Comparison of ENCODE assay signal across 2 cellular contexts in the genomic region with DNA sequence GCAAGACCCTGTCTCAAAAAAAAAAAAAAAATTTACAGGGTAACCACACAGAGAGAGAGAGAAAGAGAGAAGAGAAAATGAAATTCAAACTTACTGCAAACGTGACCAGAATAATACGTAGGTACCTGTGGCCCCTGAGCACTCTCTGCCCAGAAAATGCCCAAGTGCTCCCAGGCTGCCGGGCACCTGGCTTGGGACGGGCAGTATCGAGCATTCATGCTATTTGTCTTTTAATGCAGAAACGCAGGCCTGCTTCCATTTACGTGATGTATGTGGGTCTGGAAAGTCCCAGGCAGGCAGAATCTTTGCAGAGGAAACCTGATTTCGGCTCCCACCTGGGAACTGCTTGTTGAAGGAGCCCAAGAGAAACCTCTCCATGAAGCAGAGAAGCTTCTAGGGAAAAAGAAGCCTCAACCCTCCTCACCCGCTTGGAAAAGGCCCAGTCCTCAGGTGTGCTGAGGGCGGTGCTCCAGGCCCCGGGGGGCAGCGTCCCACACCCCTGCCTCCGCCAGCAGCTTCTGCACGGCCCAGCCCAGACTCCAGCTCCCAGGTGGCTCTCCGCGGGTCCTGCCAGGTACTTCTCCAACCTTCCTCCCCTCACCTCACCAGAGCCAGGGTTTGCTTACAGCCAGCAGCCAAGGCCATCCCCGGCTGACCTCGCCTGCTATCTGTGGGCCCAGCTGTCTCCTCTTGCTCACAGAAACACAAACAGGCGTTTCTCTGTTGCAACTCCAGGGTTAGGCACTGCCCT.
TF ChIP-seq lines count a peak whose summit lies in the region.

No MANE protein-coding gene starts in this region.

TF ChIP-seq in HepG2, 621 proteins besides CTCF, POLR2A, EP300 and RAD21 (continues in another document):
- TF ChIP-seq ZNF616 (CRISPR knock-in tag; IDR thresholded peaks at IDR 0.05; ENCODE audit: low read depth): 0 out of 2 replicates have a peak, but pooled peaks have one; percentile 29
- TF ChIP-seq ZNF687 (CRISPR knock-in tag; IDR thresholded peaks at IDR 0.05): peak; percentile 91
- peak; percentile 79 for TF ChIP-seq NR2F6 (IDR thresholded peaks at IDR 0.05)
- peak; percentile 86 for TF ChIP-seq NR2F6 (CRISPR knock-in tag; IDR thresholded peaks at IDR 0.05)
- TF ChIP-seq POGK (CRISPR knock-in tag; conservative IDR thresholded peaks at IDR 0.05): 0 out of 2 replicates have a peak, but pooled peaks have one; percentile 33
- no peak for TF ChIP-seq HES4 (CRISPR knock-in tag; IDR thresholded peaks at IDR 0.05; ENCODE audit: borderline replicate concordance)
- TF ChIP-seq NR2F1 (CRISPR knock-in tag; IDR thresholded peaks at IDR 0.05): peak; percentile 59 to 79
- TF ChIP-seq NFKB2 (CRISPR knock-in tag; IDR thresholded peaks at IDR 0.05; ENCODE audit: borderline replicate concordance): no peak
- TF ChIP-seq ERF (CRISPR knock-in tag; IDR thresholded peaks at IDR 0.05): peak; percentile 30; the same call in 1 of the 2 replicates
- TF ChIP-seq FOXJ3 (CRISPR knock-in tag; IDR thresholded peaks at IDR 0.05; ENCODE audit: borderline replicate concordance): 0 out of 2 replicates have a peak, but pooled peaks have one; percentile 30
- no peak for TF ChIP-seq KDM3A (CRISPR knock-in tag; IDR thresholded peaks at IDR 0.05; ENCODE audit: low read depth)
- TF ChIP-seq, protein P1, sequence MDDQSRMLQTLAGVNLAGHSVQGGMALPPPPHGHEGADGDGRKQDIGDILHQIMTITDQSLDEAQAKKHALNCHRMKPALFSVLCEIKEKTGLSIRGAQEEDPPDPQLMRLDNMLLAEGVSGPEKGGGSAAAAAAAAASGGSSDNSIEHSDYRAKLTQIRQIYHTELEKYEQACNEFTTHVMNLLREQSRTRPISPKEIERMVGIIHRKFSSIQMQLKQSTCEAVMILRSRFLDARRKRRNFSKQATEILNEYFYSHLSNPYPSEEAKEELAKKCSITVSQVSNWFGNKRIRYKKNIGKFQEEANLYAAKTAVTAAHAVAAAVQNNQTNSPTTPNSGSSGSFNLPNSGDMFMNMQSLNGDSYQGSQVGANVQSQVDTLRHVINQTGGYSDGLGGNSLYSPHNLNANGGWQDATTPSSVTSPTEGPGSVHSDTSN (CRISPR knock-in tag; IDR thresholded peaks at IDR 0.05; ENCODE audit: borderline replicate concordance): no peak
- TF ChIP-seq ZNF263 (CRISPR knock-in tag; IDR thresholded peaks at IDR 0.05): peak; percentile 79
- TF ChIP-seq TBL1XR1 (IDR thresholded peaks at IDR 0.05; ENCODE audit: borderline replicate concordance, low read length, partially characterized antibody): peak; percentile 70
- peak; percentile 23; the same call in 1 of the 2 replicates for TF ChIP-seq ZNF281 (CRISPR knock-in tag; IDR thresholded peaks at IDR 0.05; ENCODE audit: borderline replicate concordance)
- peak; percentile 48; the same call in 1 of the 2 replicates for TF ChIP-seq TARDBP (CRISPR knock-in tag; IDR thresholded peaks at IDR 0.05)

TF ChIP-seq in GM12891, 5 proteins besides CTCF, POLR2A, EP300 and RAD21:
- TF ChIP-seq PAX5 (IDR thresholded peaks at IDR 0.05; ENCODE audit: insufficient read depth, low read length, severe bottlenecking) (no peak), TAF1 (IDR thresholded peaks at IDR 0.05; ENCODE audit: low read depth, low read length) (no peak), POU2F2 (IDR thresholded peaks at IDR 0.05; ENCODE audit: low read depth, low read length) (no peak), POLR2AphosphoS5 (IDR thresholded peaks at IDR 0.05; ENCODE audit: low read depth, low read length) (no peak), SPI1 (IDR thresholded peaks at IDR 0.05; ENCODE audit: low read depth, low read length) (no peak)
